Comparison of ENCODE assay signal across 18 cellular contexts in the genomic region with DNA sequence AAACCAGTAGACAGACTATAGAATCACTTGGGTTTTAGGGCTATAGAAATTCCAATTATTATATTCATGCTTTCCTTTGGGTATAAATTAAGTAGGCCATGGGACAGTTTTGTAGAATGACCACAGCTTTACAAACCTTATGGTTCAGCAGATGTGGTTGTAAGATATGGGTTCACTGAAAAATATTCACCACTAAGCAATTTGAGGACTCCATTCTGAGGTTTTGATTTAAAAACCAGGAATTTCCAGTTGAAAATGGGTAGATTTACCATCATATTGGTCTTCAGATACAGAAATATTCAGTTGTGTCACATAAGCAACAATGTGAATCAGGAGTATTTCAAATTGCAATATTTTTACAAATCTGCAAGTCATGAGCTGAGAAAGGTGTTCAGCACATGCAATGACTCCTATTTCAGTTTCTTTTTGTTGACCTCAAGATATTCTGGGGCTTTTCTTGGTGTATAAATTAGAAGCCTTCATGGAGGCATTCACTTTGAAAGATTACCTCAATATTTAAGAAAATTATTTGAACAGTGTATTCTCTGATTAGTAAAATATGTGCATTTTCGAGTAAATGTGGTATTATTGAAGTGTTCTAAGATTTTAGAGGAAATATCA.
DNase-seq lines count a peak whose midpoint lies in the region; ATAC-seq and TF ChIP-seq lines count a peak whose summit lies in the region.
"Had no signal": no experiment of that assay in that cellular context is flagged by ENCODE, and none has a peak within 500 bp of the region (broad histone marks: within the 10 kb centered on the region; RNA-seq: fewer than 3 reads in every experiment).

No MANE protein-coding gene starts in this region.

- H3K36me3 Mint-ChIP-seq in activated naive CD4-positive, alpha-beta T cell treated with anti-CD3 and anti-CD28 coated beads for 36 hours (ENCODE audit: low read depth), result no peaks in the 10 kb centered on the region

- WGBS in smooth muscle cell (ENCODE audit: low lambda C conversion rate), result 37% methylated on average over 1 of the region's 1 CpG

- H2AFZ ChIP-seq in smooth muscle cell (ENCODE audit: low read depth), result no peak overlapping the region

- in situ Hi-C loops in astrocyte of the cerebellum (cut with HindIII; ENCODE audit: low sequenced_read_pairs), result no loop called here

- no peaks in the 10 kb centered on the region for H3K9me3 Mint-ChIP-seq in activated naive CD4-positive, alpha-beta T cell treated with anti-CD3 and anti-CD28 coated beads for 36 hours

- H3K36me3 ChIP-seq in smooth muscle cell (ENCODE audit: low read depth), result no peaks in the 10 kb centered on the region
- H3K36me3 ChIP-seq: MG63, Peyer's patch had no signal

- H3K4me2 ChIP-seq in smooth muscle cell, result no peak overlapping the region

- H3K27me3 ChIP-seq in smooth muscle cell (ENCODE audit: low read depth), result no peaks in the 10 kb centered on the region
- H3K27me3 ChIP-seq: MG63, Peyer's patch had no signal

- intact Hi-C loops in activated naive CD4-positive, alpha-beta T cell treated with anti-CD3 and anti-CD28 coated beads for 36 hours (cut with micrococcal nuclease), result no loop called here

- TF ChIP-seq CTCF in astrocyte of the cerebellum (IDR thresholded peaks at IDR 0.05; ENCODE audit: low read depth, low read length, missing control alignments) (no peak), smooth muscle cell (IDR thresholded peaks at IDR 0.05; ENCODE audit: borderline replicate concordance, insufficient read depth, poor library complexity, severe bottlenecking) (no peak), coronary artery (IDR thresholded peaks at IDR 0.05) (no peak)

- no peak overlapping the region for H3K9ac ChIP-seq in smooth muscle cell (ENCODE audit: low read depth)

- CTCF ChIA-PET in activated naive CD4-positive, alpha-beta T cell treated with anti-CD3 and anti-CD28 coated beads for 36 hours (lab: Charles Lee), result no interaction called here

- DNase-seq in ELR (ENCODE audit: low read depth) (peak; percentile 45), LHCN-M2 (ENCODE audit: low read depth) (peak; percentile 42), astrocyte of the cerebellum (ENCODE audit: low read depth) (peak; percentile 12), smooth muscle cell (lab: John Stamatoyannopoulos, UW; ENCODE audit: unreplicated experiment) (no peak), coronary artery (ENCODE audit: low spot score) (no peak)
- DNase-seq in activated naive CD4-positive, alpha-beta T cell treated with anti-CD3 and anti-CD28 coated beads for 36 hours, result no peak
- DNase-seq: C1 segment of cervical spinal cord, KBM-7, MG63, NCI-H1105, NCI-H1694 treated with DMSO at 0.1 percent for 48 hours, NCI-H446, NCI-H748 treated with DMSO at 0.1 percent for 48 hours, Peyer's patch, SHP77 treated with DMSO at 0.1 percent for 48 hours had no signal

- no peaks in the 10 kb centered on the region for H3K79me2 ChIP-seq in smooth muscle cell (ENCODE audit: low read depth)

- H3K4me3 Mint-ChIP-seq in activated naive CD4-positive, alpha-beta T cell treated with anti-CD3 and anti-CD28 coated beads for 36 hours, result no peak overlapping the region

- H3K27ac ChIP-seq in smooth muscle cell (ENCODE audit: low read depth) (peak overlapping the region; percentile 8), coronary artery (no peak overlapping the region)
- H3K27ac ChIP-seq: HL-60, Peyer's patch had no signal

- no peaks in the 10 kb centered on the region for H3K9me3 ChIP-seq in smooth muscle cell (replicated peaks; ENCODE audit: low read depth)
- H3K9me3 ChIP-seq: MG63, Peyer's patch had no signal

- H4K20me1 ChIP-seq in smooth muscle cell (ENCODE audit: low read depth), result no peaks in the 10 kb centered on the region

- no peaks in the 10 kb centered on the region for H3F3A ChIP-seq in smooth muscle cell (ENCODE audit: low read depth)

- ATAC-seq in GM19395 (IDR thresholded peaks at IDR 0.05; ENCODE audit: unreplicated experiment), result no peak
- ATAC-seq: HCT116 had no signal

- H3K27me3 Mint-ChIP-seq in activated naive CD4-positive, alpha-beta T cell treated with anti-CD3 and anti-CD28 coated beads for 36 hours (ENCODE audit: low read depth), result no peaks in the 10 kb centered on the region

- no peaks in the 10 kb centered on the region for H3K4me1 ChIP-seq in smooth muscle cell (ENCODE audit: low read depth)
- H3K4me1 ChIP-seq: Peyer's patch had no signal

- H3K4me1 Mint-ChIP-seq in activated naive CD4-positive, alpha-beta T cell treated with anti-CD3 and anti-CD28 coated beads for 36 hours (ENCODE audit: low read depth), result no peaks in the 10 kb centered on the region

- no peak overlapping the region for H3K27ac Mint-ChIP-seq in activated naive CD4-positive, alpha-beta T cell treated with anti-CD3 and anti-CD28 coated beads for 36 hours

- no peak overlapping the region for H3K4me3 ChIP-seq in astrocyte of the cerebellum (ENCODE audit: low read depth, low read length)
- no peak overlapping the region for H3K4me3 ChIP-seq in smooth muscle cell
- no peak overlapping the region for H3K4me3 ChIP-seq in coronary artery
- H3K4me3 ChIP-seq: MG63, Peyer's patch had no signal

Comparison
In these comparisons a context has a peak if more than half of its experiments do, and no peak if none do; other contexts are left out.
1. DNase-seq: peak in ELR (single experiment), LHCN-M2 (single experiment) and astrocyte of the cerebellum (single experiment); none in smooth muscle cell (single experiment), coronary artery (single experiment) and activated naive CD4-positive, alpha-beta T cell treated with anti-CD3 and anti-CD28 coated beads for 36 hours (single experiment).